24 cellular contexts compared by ENCODE assay signal in genomic region chr6:38942442-38942841, GRCh38.
"Had no signal": no experiment of that assay in that cellular context is flagged by ENCODE, and none has a peak within 500 bp of the region (broad histone marks: within the 10 kb centered on the region; RNA-seq: fewer than 3 reads in every experiment).

No MANE protein-coding gene starts in this region.

- H3K36me3 ChIP-seq: MG63, SJSA1 had no signal

- H3K27ac ChIP-seq: HL-60, SJSA1 had no signal

- DNase-seq: KBM-7, MG63, NCI-H1092, NCI-H1105 treated with DMSO at 0.1 percent for 48 hours, NCI-H1417 treated with DMSO at 0.1 percent for 48 hours, NCI-H187, NCI-H2029, NCI-H2081 treated with DMSO at 0.1 percent for 48 hours, NCI-H2171, NCI-H226, NCI-H446, NCI-H510A, NCI-H524 treated with DMSO at 0.1 percent for 48 hours, NCI-H69, NCI-H774, Right ventricle myocardium superior, RPMI8226, SIG-M5, SK-N-SH, SW 1271 had no signal

- FAIRE-seq: HTR-8/SVneo, RCC 7860 had no signal

- H3K9ac ChIP-seq: SK-N-SH had no signal

- H3K4me3 ChIP-seq: MG63, SJSA1 had no signal

- H3K9me3 ChIP-seq: MG63, SJSA1, SK-N-SH had no signal

- H3K4me2 ChIP-seq: SK-N-SH had no signal

- H3K4me1 ChIP-seq: SJSA1 had no signal
